8 cellular contexts compared by ENCODE assay signal in genomic region chr17:35313875-35314409, GRCh38. TPM values are rescaled to one million over a fixed set of nuclear protein-coding genes. Genes with fewer than 3 reads are reported as not detected.
A peak's percentile ranks its signal among the peaks of the same experiment; 100 is the strongest.
DNase-seq lines count a peak whose midpoint lies in the region; FAIRE-seq and TF ChIP-seq lines count a peak whose summit lies in the region.

No MANE protein-coding gene starts in this region.

- H3K9me3 ChIP-seq in HEK293 (ENCODE audit: control insufficient read depth, insufficient read depth, low read depth, low read length) (no peaks in the 10 kb centered on the region), iPS-18c (ENCODE audit: control insufficient read depth, insufficient read depth, low read length) (no peaks in the 10 kb centered on the region)

- no peaks in the 10 kb centered on the region for H3K4me1 ChIP-seq in HEK293 (ENCODE audit: control insufficient read depth, insufficient read depth, low read length)

- no peak for FAIRE-seq in frontal cortex (lab: Jason Lieb, UNC)

- H3K36me3 ChIP-seq in HEK293 (ENCODE audit: control insufficient read depth in 2 of 2, insufficient read depth in 1 of 2, low read length in 2 of 2) = no peaks in the 10 kb centered on the region

- peak overlapping the region; percentile 81 for H3K4me3 Mint-ChIP-seq in activated T-helper 1 cell treated with anti-CD3 and anti-CD28 coated beads, Interleukin-12 subunit alpha, Interleukin-12 subunit beta, Interleukin-2, Interleukin-4 antibody, amounts not matched to agents 30 ng/mL and 10 ng/mL and 1 ng/mL, durations not matched to agents 14 hours and 24 hours and 36 hours

- no peaks in the 10 kb centered on the region for H3K27me3 Mint-ChIP-seq in activated T-helper 1 cell treated with anti-CD3 and anti-CD28 coated beads, Interleukin-12 subunit alpha, Interleukin-12 subunit beta, Interleukin-2, Interleukin-4 antibody, amounts not matched to agents 30 ng/mL and 10 ng/mL and 1 ng/mL, durations not matched to agents 14 hours and 24 hours and 36 hours (ENCODE audit: insufficient read depth)

- TF ChIP-seq CTCF in HEK293 (tag by site-specific recombination; IDR thresholded peaks at IDR 0.05) = no peak

- DNase-seq in activated T-helper 1 cell treated with anti-CD3 and anti-CD28 coated beads, Interleukin-12 subunit alpha, Interleukin-12 subunit beta, Interleukin-2, Interleukin-4 antibody, amounts not matched to agents 30 ng/mL and 10 ng/mL and 1 ng/mL, durations not matched to agents 14 hours and 24 hours and 36 hours (ENCODE audit: low spot score) = no peak
- peak; percentile 2 for DNase-seq in stimulated activated CD8-positive, alpha-beta memory T cell treated with anti-CD3 and anti-CD28 coated beads, Interleukin-12 subunit alpha, Interleukin-12 subunit beta, amount 100 ng/mL, for 4 hours (ENCODE audit: low read depth)
- DNase-seq in NCI-H526 (lab: John Stamatoyannopoulos, UW) (no peak), GM03348 (ENCODE audit: low spot score) (no peak), NCI-H2081 (lab: John Stamatoyannopoulos, UW) (no peak), frontal cortex (ENCODE audit: low spot score in 2 of 2) (no peak)

- intact Hi-C loops in activated T-helper 1 cell treated with anti-CD3 and anti-CD28 coated beads, Interleukin-12 subunit alpha, Interleukin-12 subunit beta, Interleukin-2, Interleukin-4 antibody, amounts not matched to agents 30 ng/mL and 10 ng/mL and 1 ng/mL, durations not matched to agents 14 hours and 24 hours and 36 hours (cut with micrococcal nuclease) = loop anchor here (1.0 to 2.0 kb wide), 8 partner anchors 27 to 273 kb away; partner anchors contain the start of genes AP2B1, NLE1, SLFN11 and SLFN12

- H3K9me3 Mint-ChIP-seq in activated T-helper 1 cell treated with anti-CD3 and anti-CD28 coated beads, Interleukin-12 subunit alpha, Interleukin-12 subunit beta, Interleukin-2, Interleukin-4 antibody, amounts not matched to agents 30 ng/mL and 10 ng/mL and 1 ng/mL, durations not matched to agents 14 hours and 24 hours and 36 hours = peaks cover 6% of the 10 kb centered on the region

- CTCF ChIA-PET in HEK293 (lab: Yijun Ruan, JAX) = interaction anchor here (0.6 to 11.4 kb wide), 7 partner anchors 10 to 222 kb away, joined by 3 to 236 read pairs (median 17); partner anchors contain the start of gene SLFN12L

- no peak overlapping the region for H3K27ac ChIP-seq in HEK293 (ENCODE audit: extremely low read depth, low read depth, low read length)

- H3K4me1 Mint-ChIP-seq in activated T-helper 1 cell treated with anti-CD3 and anti-CD28 coated beads, Interleukin-12 subunit alpha, Interleukin-12 subunit beta, Interleukin-2, Interleukin-4 antibody, amounts not matched to agents 30 ng/mL and 10 ng/mL and 1 ng/mL, durations not matched to agents 14 hours and 24 hours and 36 hours (ENCODE audit: low read depth) = peaks cover 50% of the 10 kb centered on the region

- POLR2A ChIA-PET in HEK293 (lab: Yijun Ruan, JAX) = no interaction called here

- H3K27ac Mint-ChIP-seq in activated T-helper 1 cell treated with anti-CD3 and anti-CD28 coated beads, Interleukin-12 subunit alpha, Interleukin-12 subunit beta, Interleukin-2, Interleukin-4 antibody, amounts not matched to agents 30 ng/mL and 10 ng/mL and 1 ng/mL, durations not matched to agents 14 hours and 24 hours and 36 hours = peak overlapping the region; percentile 88

- no peak overlapping the region for H3K4me3 ChIP-seq in HEK293 (ENCODE audit: low read depth, low read length)
- peak overlapping the region; percentile 58 for H3K4me3 ChIP-seq in iPS-18c (ENCODE audit: insufficient read depth, low read depth, low read length)

- no peaks in the 10 kb centered on the region for H3K36me3 Mint-ChIP-seq in activated T-helper 1 cell treated with anti-CD3 and anti-CD28 coated beads, Interleukin-12 subunit alpha, Interleukin-12 subunit beta, Interleukin-2, Interleukin-4 antibody, amounts not matched to agents 30 ng/mL and 10 ng/mL and 1 ng/mL, durations not matched to agents 14 hours and 24 hours and 36 hours (ENCODE audit: low read depth)

TF ChIP-seq in HEK293, 187 proteins besides CTCF, POLR2A, EP300 and RAD21:
- TF ChIP-seq ZFHX2 (tag by site-specific recombination; conservative IDR thresholded peaks at IDR 0.05) (0 out of 2 replicates have a peak, but pooled peaks have one; percentile 33), ZNF248 (tag by site-specific recombination; IDR thresholded peaks at IDR 0.05) (no peak), EGR2 (tag by site-specific recombination; IDR thresholded peaks at IDR 0.05; ENCODE audit: low read depth) (0 out of 2 replicates have a peak, but pooled peaks have one; percentile 25)

RNA-seq across cellular contexts. Expression of gene SLFN11, which starts 59.5 kb away (rescaled TPM):
- total RNA-seq in activated T-helper 1 cell treated with anti-CD3 and anti-CD28 coated beads, Interleukin-12 subunit alpha, Interleukin-12 subunit beta, Interleukin-2, Interleukin-4 antibody, amounts not matched to agents 30 ng/mL and 10 ng/mL and 1 ng/mL, durations not matched to agents 14 hours and 24 hours and 36 hours = 70.8 and 76.0 TPM in 2 replicates
- 2.9 TPM for total RNA-seq in frontal cortex

Comparison
In these comparisons a context has a peak if more than half of its experiments do, and no peak if none do; other contexts are left out.
1. RNA of gene SLFN11, which starts 59.5 kb away (total RNA-seq): 70.8 to 76.0 TPM in activated T-helper 1 cell treated with anti-CD3 and anti-CD28 coated beads, Interleukin-12 subunit alpha, Interleukin-12 subunit beta, Interleukin-2, Interleukin-4 antibody, amounts not matched to agents 30 ng/mL and 10 ng/mL and 1 ng/mL, durations not matched to agents 14 hours and 24 hours and 36 hours; 2.9 TPM in frontal cortex (single experiment); every median in the first group is over 10 times any median in the second.